14 cellular contexts compared by ENCODE assay signal in genomic region chr5:134246771-134247329, GRCh38. TPM values are rescaled to one million over a fixed set of nuclear protein-coding genes. Genes with fewer than 3 reads are reported as not detected.
DNase-seq lines count a peak whose midpoint lies in the region; ATAC-seq and TF ChIP-seq lines count a peak whose summit lies in the region.
"Had no signal": no experiment of that assay in that cellular context is flagged by ENCODE, and none has a peak within 500 bp of the region (broad histone marks: within the 10 kb centered on the region; RNA-seq: fewer than 3 reads in every experiment).

No MANE protein-coding gene starts in this region.

- H3K4me1 Mint-ChIP-seq in MCF 10A (ENCODE audit: insufficient read depth, unreplicated experiment) = peaks cover 37% of the 10 kb centered on the region
- H3K4me1 Mint-ChIP-seq: naive B cell, T-cell had no signal

- CTCF ChIA-PET in MCF 10A (lab: Yijun Ruan, JAX) = interaction anchor here (0.6 to 7.8 kb wide), 14 partner anchors 9 to 340 kb away, joined by 3 to 47 read pairs (median 3); partner anchors contain the start of gene PPP2CA

- intact Hi-C loops in MCF 10A (cut with micrococcal nuclease) = loop anchor here (1.0 kb wide), 1 partner anchor 21 kb away; the partner anchor contains the start of gene PPP2CA
- intact Hi-C loops in right cardiac atrium (cut with DNase I) = no loop called here
- intact Hi-C loops in left colon (cut with DNase I, micrococcal nuclease) = no loop called here

- H3K4me3 Mint-ChIP-seq in MCF 10A (ENCODE audit: unreplicated experiment) = no peak overlapping the region
- H3K4me3 Mint-ChIP-seq: naive B cell, T-cell had no signal

- no peak for TF ChIP-seq CTCF in MCF 10A (IDR thresholded peaks at IDR 0.05; ENCODE audit: unreplicated experiment)

- H3K9ac ChIP-seq in skeletal muscle tissue (ENCODE audit: low read depth in 1 of 3, low read length in 3 of 3) = peak overlapping the region in 1 of 3 donors; percentile 70
- H3K9ac ChIP-seq: BLaER1 had no signal

- ATAC-seq in right cardiac atrium (peak; percentile 58 to 78), left colon (no peak)
- ATAC-seq: T-cell had no signal

- H3K27me3 Mint-ChIP-seq in MCF 10A (ENCODE audit: insufficient read depth, unreplicated experiment) = no peaks in the 10 kb centered on the region
- H3K27me3 Mint-ChIP-seq: naive B cell had no signal

- H3K36me3 ChIP-seq in skeletal muscle tissue (ENCODE audit: control insufficient read depth in 3 of 3, insufficient read depth in 3 of 3, low read length in 3 of 3) = no peaks in the 10 kb centered on the region
- H3K36me3 ChIP-seq: BLaER1 had no signal

- POLR2A ChIA-PET in MCF 10A (lab: Yijun Ruan, JAX) = interaction anchor here (0.6 to 10.1 kb wide), 18 partner anchors 9 to 387 kb away, joined by 3 to 349 read pairs (median 4); partner anchors contain the start of genes PPP2CA, SKP1 and UBE2B

- WGBS in right cardiac atrium = 86% methylated on average over 5 of the region's 5 CpGs

- no peak overlapping the region for H3K4me3 ChIP-seq in right cardiac atrium (ENCODE audit: low read length)
- peak overlapping the region in 1 of 3 donors; percentile 52 for H3K4me3 ChIP-seq in skeletal muscle tissue (ENCODE audit: low read length in 3 of 3)
- H3K4me3 ChIP-seq: BLaER1 had no signal

- peak overlapping the region; percentile 49 for H3K27ac Mint-ChIP-seq in MCF 10A (ENCODE audit: low read depth, unreplicated experiment)
- H3K27ac Mint-ChIP-seq: naive B cell, T-cell had no signal

- BruUV-seq in MCF 10A (replicated peaks; lab: Mats Ljungman, UMichigan) = TSS peak; percentile 86

- H3K4me1 ChIP-seq in right cardiac atrium (ENCODE audit: control insufficient read depth, insufficient read depth, low read length) (no peaks in the 10 kb centered on the region), skeletal muscle tissue (ENCODE audit: control insufficient read depth in 3 of 3, insufficient read depth in 3 of 3, low read length in 3 of 3) (peaks cover 13 to 38% (median 38%) of the 10 kb centered on the region in 3 donors)
- H3K4me1 ChIP-seq: BLaER1 had no signal

- no peaks in the 10 kb centered on the region for H3K9me3 ChIP-seq in right cardiac atrium (ENCODE audit: control insufficient read depth, low read length)
- no peaks in the 10 kb centered on the region for H3K9me3 ChIP-seq in skeletal muscle tissue (ENCODE audit: control insufficient read depth in 3 of 3, low read length in 3 of 3)
- H3K9me3 ChIP-seq: BLaER1 had no signal

- no peaks in the 10 kb centered on the region for H3K9me3 Mint-ChIP-seq in MCF 10A (ENCODE audit: unreplicated experiment)
- H3K9me3 Mint-ChIP-seq: naive B cell, T-cell had no signal

- H3K27ac ChIP-seq in right cardiac atrium (ENCODE audit: low read length) = peak overlapping the region; percentile 47
- peak overlapping the region; percentile 83 for H3K27ac ChIP-seq in skeletal muscle tissue (ENCODE audit: low read depth, low read length)
- H3K27ac ChIP-seq: BLaER1 had no signal

- DNase-seq in HT-29 (ENCODE audit: low spot score) = peak; percentile 31
- peak; percentile 36 for DNase-seq in MCF 10A (ENCODE audit: unreplicated experiment)
- DNase-seq in right cardiac atrium = peak in 2 of 3 donors; percentile 54 to 66
- no peak for DNase-seq in NCI-H1105 treated with DMSO at 0.1 percent for 48 hours (lab: John Stamatoyannopoulos, UW)
- no peak for DNase-seq in activated T-cell treated with anti-CD3 and anti-CD28 coated beads for 4 hours
- no peak for DNase-seq in left colon
- DNase-seq in GF-D8 (lab: John Stamatoyannopoulos, UW) = no peak
- DNase-seq: activated CD4-positive, CD25-positive, alpha-beta regulatory T cell; DMS 273 treated with DMSO at 0.1 percent for 48 hours; naive B cell; NCI-H1930; T-cell had no signal

- no peaks in the 10 kb centered on the region for H3K27me3 ChIP-seq in right cardiac atrium (ENCODE audit: control insufficient read depth, insufficient read depth)
- no peaks in the 10 kb centered on the region for H3K27me3 ChIP-seq in skeletal muscle tissue (ENCODE audit: control insufficient read depth in 3 of 3, insufficient read depth in 3 of 3, low read length in 3 of 3)
- H3K27me3 ChIP-seq: BLaER1 had no signal

- no peaks in the 10 kb centered on the region for H3K36me3 Mint-ChIP-seq in MCF 10A (ENCODE audit: insufficient read depth, unreplicated experiment)
- H3K36me3 Mint-ChIP-seq: naive B cell, T-cell had no signal

RNA-seq across cellular contexts. Expression of gene PPP2CA, which starts 21.0 kb away (rescaled TPM):
- total RNA-seq in HT-29 (2014; rRNA removed; shearing (Covaris generic)) = 212 and 215 TPM in 2 replicates
- total RNA-seq in MCF 10A (2022) (317 and 359 TPM in 2 replicates), right cardiac atrium (100 to 1,000 TPM; 132 to 178 (median 141) TPM), skeletal muscle tissue (47.0 TPM), left colon (100 to 1,000 TPM; 117 to 119 TPM)
- 57.9 TPM for polyA plus RNA-seq in right cardiac atrium

Comparison
In these comparisons a context has a peak if more than half of its experiments do, and no peak if none do; other contexts are left out.
1. DNase-seq: peak in HT-29 (single experiment), MCF 10A (single experiment) and right cardiac atrium (2 of 3); none in NCI-H1105 treated with DMSO at 0.1 percent for 48 hours (single experiment), activated T-cell treated with anti-CD3 and anti-CD28 coated beads for 4 hours (single experiment), left colon (0 of 2) and GF-D8 (single experiment).